10 cellular contexts compared by ENCODE assay signal in genomic region chr21:36994501-36995189, GRCh38. TPM values are rescaled to one million over a fixed set of nuclear protein-coding genes. Genes with fewer than 3 reads are reported as not detected.
A peak's percentile ranks its signal among the peaks of the same experiment; 100 is the strongest.
DNase-seq lines count a peak whose midpoint lies in the region; FAIRE-seq and TF ChIP-seq lines count a peak whose summit lies in the region.
"Had no signal": no experiment of that assay in that cellular context is flagged by ENCODE, and none has a peak within 500 bp of the region (broad histone marks: within the 10 kb centered on the region; RNA-seq: fewer than 3 reads in every experiment).

No MANE protein-coding gene starts in this region.

- peaks cover 0 to 2% of the 10 kb centered on the region in 2 donors for H3K27me3 Mint-ChIP-seq in CD8-positive, alpha-beta memory T cell
- H3K27me3 Mint-ChIP-seq in T-helper 2 cell treated with Interferon-gamma antibody and Interleukin-4, amounts not matched to agents 5 μg/mL and 100 μg/mL, for 36 hours (ENCODE audit: low read depth), result peaks cover 2% of the 10 kb centered on the region

- H2BK15ac ChIP-seq in H1 (ENCODE audit: low read length), result no peak overlapping the region
- no peak overlapping the region for H2BK15ac ChIP-seq in neuronal stem cell (ENCODE audit: low read length)

- no peaks in the 10 kb centered on the region for H3K79me2 ChIP-seq in H1 (ENCODE audit: control insufficient read depth in 1 of 2, insufficient read depth in 2 of 2, low read length in 2 of 2)

- H2BK20ac ChIP-seq in H1 (ENCODE audit: low read length), result no peak overlapping the region

- peak overlapping the region in 2 of 8 donors; percentile 36 to 82 for H3K27ac Mint-ChIP-seq in CD8-positive, alpha-beta memory T cell
- H3K27ac Mint-ChIP-seq in T-helper 2 cell treated with Interferon-gamma antibody and Interleukin-4, amounts not matched to agents 5 μg/mL and 100 μg/mL, for 36 hours, result no peak overlapping the region

- FAIRE-seq in H1 (lab: Jason Lieb, UNC), result no peak

- POLR2A ChIA-PET in CD8-positive, alpha-beta memory T cell (lab: Charles Lee), result no interaction called here
- POLR2A ChIA-PET in H1 (lab: Charles Lee; ENCODE audit: partially characterized antibody), result interaction anchor here (1.1 to 1.3 kb wide), 2 partner anchors 11 to 78 kb away, joined by 3 to 4 read pairs; no protein-coding TSS in a partner anchor

- TF ChIP-seq EP300 in H1 (IDR thresholded peaks at IDR 0.05; ENCODE audit: borderline replicate concordance in 1 of 2, low read depth in 2 of 2, low read length in 2 of 2), result no peak

- H2BK12ac ChIP-seq in H1 (ENCODE audit: low read depth, low read length) (0 out of 2 replicates have a peak overlapping the region, but pooled peaks have one; percentile 60), neuronal stem cell (ENCODE audit: low read length) (no peak overlapping the region)

- H3K23ac ChIP-seq in H1 (ENCODE audit: insufficient read length) (no peak overlapping the region), neuronal stem cell (ENCODE audit: low read depth, low read length, poor library complexity) (no peak overlapping the region)

- no peaks in the 10 kb centered on the region for H3K36me3 ChIP-seq in CD8-positive, alpha-beta memory T cell (ENCODE audit: insufficient read depth, low read length)
- H3K36me3 ChIP-seq in H1 (ENCODE audit: control insufficient read depth in 2 of 4, insufficient read depth in 4 of 4, low read length in 3 of 4) (no peaks in the 10 kb centered on the region), neuronal stem cell (replicated peaks in 1 of 2; ENCODE audit: control insufficient read depth in 2 of 2, insufficient read depth in 2 of 2, low read length in 2 of 2) (no peaks in the 10 kb centered on the region), SJCRH30 (no peaks in the 10 kb centered on the region)
- H3K36me3 ChIP-seq: uterus had no signal

- CTCF ChIA-PET in CD8-positive, alpha-beta memory T cell (lab: Charles Lee), result interaction anchor here (1.1 kb wide), 1 partner anchor 28 kb away, joined by 4 read pairs; the partner anchor contains the start of gene HLCS
- CTCF ChIA-PET in H1 (lab: Charles Lee; ENCODE audit: partially characterized antibody), result interaction anchor here (2.2 to 8.6 kb wide), 3 partner anchors 10 to 17 kb away, joined by 7 to 89 read pairs (median 10); no protein-coding TSS in a partner anchor

- peak overlapping the region; percentile 63; the same call in 1 of the 2 replicates for H2AFZ ChIP-seq in H1 (ENCODE audit: low read length)
- H2AFZ ChIP-seq in neuronal stem cell (ENCODE audit: low read length), result no peak overlapping the region

- no peaks in the 10 kb centered on the region for H3K4me1 ChIP-seq in CD8-positive, alpha-beta memory T cell (ENCODE audit: insufficient read depth, low read length)
- peaks cover 3 to 16% (median 6%) of the 10 kb centered on the region in 4 experiments for H3K4me1 ChIP-seq in H1 (replicated peaks in 1 of 4; ENCODE audit: control insufficient read depth in 3 of 4, insufficient read depth in 4 of 4, low read length in 3 of 4)
- peaks cover 8 to 9% of the 10 kb centered on the region in 2 donors for H3K4me1 ChIP-seq in neuronal stem cell (ENCODE audit: control insufficient read depth in 2 of 2, insufficient read depth in 1 of 2, low read depth in 1 of 2, low read length in 2 of 2)
- H3K4me1 ChIP-seq in SJCRH30, result peaks cover 7% of the 10 kb centered on the region; the same call in 1 of the 2 replicates
- H3K4me1 ChIP-seq: uterus had no signal

- peak in 4 of 5 donors; percentile 21 to 32 (median 22) for DNase-seq in CD8-positive, alpha-beta memory T cell
- DNase-seq in T-helper 2 cell treated with Interferon-gamma antibody and Interleukin-4, amounts not matched to agents 5 μg/mL and 100 μg/mL, for 36 hours (ENCODE audit: low spot score), result no peak
- DNase-seq in H1 (ENCODE audit: low read depth in 1 of 2, low spot score in 2 of 2), result peak in 1 of 2 experiments; percentile 81
- no peak for DNase-seq in neuronal stem cell (ENCODE audit: low spot score)
- DNase-seq in SJCRH30, result no peak
- no peak for DNase-seq in coronary artery (ENCODE audit: low spot score)
- no peak for DNase-seq in DMS53 (lab: John Stamatoyannopoulos, UW)
- no peak for DNase-seq in superior temporal gyrus (ENCODE audit: extremely low spot score)
- DNase-seq: uterus had no signal

- H3K18ac ChIP-seq in H1 (ENCODE audit: extremely low read depth, low read length), result peak overlapping the region; percentile 53
- peak overlapping the region; percentile 31 for H3K18ac ChIP-seq in neuronal stem cell (ENCODE audit: low read length)

- H2BK120ac ChIP-seq in H1 (replicated peaks; ENCODE audit: low read depth, low read length), result no peak overlapping the region
- no peak overlapping the region for H2BK120ac ChIP-seq in neuronal stem cell (ENCODE audit: low read depth, low read length)

- peak in 2 of 3 experiments; percentile 23 to 32; a peak in 3 of 4 replicates for TF ChIP-seq CTCF in H1 (IDR thresholded peaks at IDR 0.05; ENCODE audit: control extremely low read depth in 1 of 3, insufficient read depth in 1 of 3, low read depth in 1 of 3, low read length in 3 of 3)
- TF ChIP-seq CTCF in coronary artery (IDR thresholded peaks at IDR 0.05), result no peak

- no peaks in the 10 kb centered on the region for H3K36me3 Mint-ChIP-seq in CD8-positive, alpha-beta memory T cell
- H3K36me3 Mint-ChIP-seq in T-helper 2 cell treated with Interferon-gamma antibody and Interleukin-4, amounts not matched to agents 5 μg/mL and 100 μg/mL, for 36 hours (ENCODE audit: low read depth), result no peaks in the 10 kb centered on the region

- no peak overlapping the region for H4K5ac ChIP-seq in H1 (ENCODE audit: insufficient read length, low read depth, low read length)

- peaks cover 12% of the 10 kb centered on the region for H3K23me2 ChIP-seq in H1 (ENCODE audit: low read depth, low read length)

- H4K91ac ChIP-seq in H1 (replicated peaks; ENCODE audit: insufficient read length, low read length) (no peak overlapping the region), neuronal stem cell (ENCODE audit: low read depth, low read length, poor library complexity) (no peak overlapping the region)

- H2BK5ac ChIP-seq in H1 (ENCODE audit: low read depth, low read length) (0 out of 2 replicates have a peak overlapping the region, but pooled peaks have one; percentile 5), neuronal stem cell (ENCODE audit: low read length) (no peak overlapping the region)

- H3K4ac ChIP-seq in H1 (replicated peaks; ENCODE audit: insufficient read length, low read depth, low read length) (no peak overlapping the region), neuronal stem cell (ENCODE audit: low read length) (no peak overlapping the region)

- WGBS in H1 (ENCODE audit: extremely low coverage in 1 of 2, insufficient coverage in 1 of 2, insufficient read length in 1 of 2, insufficient replicate concordance in 2 of 2, low coverage in 1 of 2, low lambda C conversion rate in 2 of 2, missing lambda C conversion rate in 1 of 2), 2 experiments, result 27% methylated on average over 22 of the region's 38 CpGs; no CpG with 5 or more reads in 1 of the 2 experiments
- WGBS in neuronal stem cell (ENCODE audit: extremely low coverage in 2 of 2, insufficient read length in 2 of 2, insufficient replicate concordance in 1 of 2), 2 donors, result no CpG with 5 or more reads among the region's 38 CpGs

- peak overlapping the region; percentile 31; the same call in 1 of the 2 replicates for H4K8ac ChIP-seq in H1 (ENCODE audit: extremely low read depth, insufficient read depth, low read length)
- H4K8ac ChIP-seq in neuronal stem cell (ENCODE audit: low read depth, low read length), result no peak overlapping the region

- no peaks in the 10 kb centered on the region for H3K9me3 ChIP-seq in CD8-positive, alpha-beta memory T cell (ENCODE audit: low read length)
- no peaks in the 10 kb centered on the region for H3K9me3 ChIP-seq in H1 (ENCODE audit: insufficient read depth in 2 of 2, low read depth in 1 of 2, low read length in 1 of 2)
- H3K9me3 ChIP-seq in neuronal stem cell (replicated peaks in 1 of 2; ENCODE audit: control insufficient read depth in 2 of 2, insufficient read depth in 1 of 2, low read depth in 1 of 2, low read length in 2 of 2), result no peaks in the 10 kb centered on the region
- H3K9me3 ChIP-seq in SJCRH30 (replicated peaks), result no peaks in the 10 kb centered on the region
- H3K9me3 ChIP-seq: uterus had no signal

- no peak overlapping the region for H2AK5ac ChIP-seq in H1 (ENCODE audit: low read depth, low read length)
- H2AK5ac ChIP-seq in neuronal stem cell (ENCODE audit: low read depth, low read length), result no peak overlapping the region

- H3K9ac ChIP-seq in H1 (replicated peaks in 1 of 4; ENCODE audit: extremely low read depth in 1 of 4, low read depth in 3 of 4, low read length in 3 of 4) (peak overlapping the region in 2 of 4 experiments; percentile 35 to 38; a peak in 4 of 7 replicates), neuronal stem cell (ENCODE audit: low read depth, low read length, poor library complexity) (no peak overlapping the region)

- no peaks in the 10 kb centered on the region for H3K79me1 ChIP-seq in H1 (ENCODE audit: low read depth, low read length)
- no peaks in the 10 kb centered on the region for H3K79me1 ChIP-seq in neuronal stem cell (ENCODE audit: low read depth, low read length)

- peaks cover 4 to 7% (median 4%) of the 10 kb centered on the region in 3 donors for H3K4me1 Mint-ChIP-seq in CD8-positive, alpha-beta memory T cell
- peaks cover 3% of the 10 kb centered on the region for H3K4me1 Mint-ChIP-seq in T-helper 2 cell treated with Interferon-gamma antibody and Interleukin-4, amounts not matched to agents 5 μg/mL and 100 μg/mL, for 36 hours (ENCODE audit: low read depth)

- TF ChIP-seq RAD21 in H1 (IDR thresholded peaks at IDR 0.05 in 1 of 2, conservative IDR thresholded peaks at IDR 0.05 in 1 of 2; ENCODE audit: low read depth in 2 of 2, low read length in 2 of 2), result no peak; a peak in 1 of 4 replicates

- H3K14ac ChIP-seq in H1 (ENCODE audit: insufficient read length) (no peak overlapping the region), neuronal stem cell (ENCODE audit: low read length) (no peak overlapping the region)

- peaks cover 0 to 2% (median 0%) of the 10 kb centered on the region in 5 donors for H3K9me3 Mint-ChIP-seq in CD8-positive, alpha-beta memory T cell
- H3K9me3 Mint-ChIP-seq in T-helper 2 cell treated with Interferon-gamma antibody and Interleukin-4, amounts not matched to agents 5 μg/mL and 100 μg/mL, for 36 hours, result no peaks in the 10 kb centered on the region

- no peaks in the 10 kb centered on the region for H3K27me3 ChIP-seq in CD8-positive, alpha-beta memory T cell (ENCODE audit: insufficient read depth, low read length, poor library complexity, severe bottlenecking)
- H3K27me3 ChIP-seq in H1 (replicated peaks in 1 of 4; ENCODE audit: control insufficient read depth in 3 of 4, extremely low read depth in 1 of 4, insufficient read depth in 3 of 4, low read length in 3 of 4), result peaks cover 0 to 3% (median 0%) of the 10 kb centered on the region in 4 experiments; a peak in 2 of 7 replicates
- H3K27me3 ChIP-seq in neuronal stem cell (ENCODE audit: control insufficient read depth in 3 of 3, insufficient read depth in 3 of 3, low read depth in 1 of 3, low read length in 3 of 3), result no peaks in the 10 kb centered on the region
- no peaks in the 10 kb centered on the region for H3K27me3 ChIP-seq in SJCRH30
- H3K27me3 ChIP-seq: uterus had no signal

- no peak overlapping the region for H3K56ac ChIP-seq in H1 (replicated peaks; ENCODE audit: insufficient read length, low read depth, low read length)

- H3K27ac ChIP-seq in CD8-positive, alpha-beta memory T cell (ENCODE audit: low read depth, low read length), result no peak overlapping the region
- H3K27ac ChIP-seq in H1 (ENCODE audit: low read depth, low read length) (no peak overlapping the region), neuronal stem cell (replicated peaks; ENCODE audit: low read length) (no peak overlapping the region), SJCRH30 (no peak overlapping the region), coronary artery (no peak overlapping the region)
- H3K27ac ChIP-seq: uterus had no signal

- TF ChIP-seq POLR2A in H1 (IDR thresholded peaks at IDR 0.05; ENCODE audit: control extremely low read depth in 1 of 2, low read depth in 2 of 2, low read length in 2 of 2), result peak in 1 of 2 experiments; percentile 45; a peak in 2 of 3 replicates

- H3K4me2 ChIP-seq in H1 (ENCODE audit: insufficient read depth in 1 of 2, low read depth in 2 of 2, low read length in 2 of 2) (peak overlapping the region; percentile 66 to 76; a peak in 3 of 4 replicates), neuronal stem cell (ENCODE audit: insufficient read depth, low read length, poor library complexity, severe bottlenecking) (no peak overlapping the region)

- H4K20me1 ChIP-seq in H1 (replicated peaks in 1 of 2; ENCODE audit: control insufficient read depth in 1 of 2, insufficient read depth in 2 of 2, low read length in 2 of 2), result no peaks in the 10 kb centered on the region

- peak overlapping the region in 5 of 7 donors; percentile 39 to 75 (median 44) for H3K4me3 Mint-ChIP-seq in CD8-positive, alpha-beta memory T cell
- peak overlapping the region; percentile 24 for H3K4me3 Mint-ChIP-seq in T-helper 2 cell treated with Interferon-gamma antibody and Interleukin-4, amounts not matched to agents 5 μg/mL and 100 μg/mL, for 36 hours

- no peak overlapping the region for H3K4me3 ChIP-seq in CD8-positive, alpha-beta memory T cell (ENCODE audit: low read length)
- H3K4me3 ChIP-seq in H1 (ENCODE audit: extremely low read depth in 1 of 4, insufficient read depth in 2 of 4, low read depth in 3 of 4, low read length in 4 of 4) (peak overlapping the region; percentile 30 to 58 (median 44); a peak in 7 of 8 replicates), neuronal stem cell (ENCODE audit: low read length in 2 of 2) (no peak overlapping the region), SJCRH30 (no peak overlapping the region), coronary artery (no peak overlapping the region)
- H3K4me3 ChIP-seq: uterus had no signal

RNA-seq across cellular contexts. Expression of gene RIPPLY3, which starts 11.9 kb away (rescaled TPM):
- total RNA-seq in CD8-positive, alpha-beta memory T cell, result under 1 TPM in 1 of 2 experiments, not detected in 1; 0.09 TPM
- polyA plus RNA-seq in CD8-positive, alpha-beta memory T cell, result not detected
- 2.0 and 2.6 TPM in 2 replicates for total RNA-seq in H1 (2021; fragmentation: NEBNext Ultra II Directional; extraction: Animal tissue kit (Norgen Biotek cat#: 25700))
- polyA plus RNA-seq in H1 (2011; rRNA removed), result 2.2 TPM in 2 replicates
- polyA plus RNA-seq in H1 (2011; cell fraction: cytosol; rRNA removed), result 2.1 TPM
- 1.3 TPM for polyA plus RNA-seq in H1 (2011; cell fraction: nucleus; rRNA removed)
- polyA plus RNA-seq in H1 (2012, experiment 1 of 2), result 1.6 to 2.4 TPM (median 1.8 TPM) in 4 replicates
- 2.9 TPM for polyA plus RNA-seq in H1 (2012, experiment 2 of 2)
- 2.8 TPM for polyA plus RNA-seq in H1 (2013, experiment 1 of 2)
- polyA plus RNA-seq in H1 (2013, experiment 2 of 2), result 2.3 TPM
- polyA minus RNA-seq in H1 (2011; rRNA and poly(A)+ RNA removed), result 0.46 and 0.76 TPM in 2 replicates
- polyA minus RNA-seq in H1 (2011; cell fraction: cytosol; rRNA and poly(A)+ RNA removed), result not detected
- 0.80 TPM for polyA minus RNA-seq in H1 (2011; cell fraction: nucleus; rRNA and poly(A)+ RNA removed)
- polyA plus RNA-seq in neuronal stem cell (2013, experiment 1 of 2), result 4.6 TPM
- 4.4 TPM for polyA plus RNA-seq in neuronal stem cell (2013, experiment 2 of 2)
- total RNA-seq in SJCRH30 (2014; rRNA removed; shearing (Covaris generic)), result not detected in 2 replicates
- total RNA-seq: HT1080 had no signal

RNA-seq across cellular contexts. Expression of gene HLCS, which starts 28.2 kb away (rescaled TPM):
- total RNA-seq in CD8-positive, alpha-beta memory T cell, result 10 to 100 TPM; 13.4 to 14.7 TPM
- 12.7 TPM for polyA plus RNA-seq in CD8-positive, alpha-beta memory T cell
- 12.2 and 14.2 TPM in 2 replicates for total RNA-seq in H1 (2021; fragmentation: NEBNext Ultra II Directional; extraction: Animal tissue kit (Norgen Biotek cat#: 25700))
- 4.7 and 5.1 TPM in 2 replicates for polyA plus RNA-seq in H1 (2011; rRNA removed)
- polyA plus RNA-seq in H1 (2011; cell fraction: cytosol; rRNA removed), result 7.1 TPM
- polyA plus RNA-seq in H1 (2011; cell fraction: nucleus; rRNA removed), result 9.5 TPM
- 5.7 to 7.8 TPM (median 6.9 TPM) in 4 replicates for polyA plus RNA-seq in H1 (2012, experiment 1 of 2)
- 0.77 TPM for polyA plus RNA-seq in H1 (2012, experiment 2 of 2)
- 6.7 TPM for polyA plus RNA-seq in H1 (2013, experiment 1 of 2)
- polyA plus RNA-seq in H1 (2013, experiment 2 of 2), result 6.6 TPM
- 15.2 and 27.6 TPM in 2 replicates for polyA minus RNA-seq in H1 (2011; rRNA and poly(A)+ RNA removed)
- 8.7 TPM for polyA minus RNA-seq in H1 (2011; cell fraction: cytosol; rRNA and poly(A)+ RNA removed)
- polyA minus RNA-seq in H1 (2011; cell fraction: nucleus; rRNA and poly(A)+ RNA removed), result 21.5 TPM
- polyA plus RNA-seq in neuronal stem cell (2013, experiment 1 of 2), result 11.5 TPM
- polyA plus RNA-seq in neuronal stem cell (2013, experiment 2 of 2), result 11.3 TPM
- total RNA-seq in SJCRH30 (2014; rRNA removed; shearing (Covaris generic)), result 15.0 and 15.3 TPM in 2 replicates

Comparison
In these comparisons a context has a peak if more than half of its experiments do, and no peak if none do; other contexts are left out.
1. DNase-seq: peak in CD8-positive, alpha-beta memory T cell (4 of 5); none in T-helper 2 cell treated with Interferon-gamma antibody and Interleukin-4, amounts not matched to agents 5 μg/mL and 100 μg/mL, for 36 hours (single experiment), neuronal stem cell (single experiment), SJCRH30 (0 of 2), coronary artery (single experiment), DMS53 (single experiment) and superior temporal gyrus (single experiment).
2. H3K4me3 ChIP-seq: peak in H1 (4 of 4); none in CD8-positive, alpha-beta memory T cell (single experiment), neuronal stem cell (0 of 2), SJCRH30 (single experiment) and coronary artery (single experiment).